ENCODE assay signal across 22 cellular contexts in genomic region chr3:194032828-194033435, GRCh38.
DNase-seq lines count a peak whose midpoint lies in the region; ATAC-seq and TF ChIP-seq lines count a peak whose summit lies in the region.
"Had no signal": no experiment of that assay in that cellular context is flagged by ENCODE, and none has a peak within 500 bp of the region (broad histone marks: within the 10 kb centered on the region; RNA-seq: fewer than 3 reads in every experiment).

No MANE protein-coding gene starts in this region.

- intact Hi-C loops in activated B cell treated with CpG ODN at 0.5 μM for 24 hours (cut with micrococcal nuclease), result loop anchor here (1.0 kb wide), 1 partner anchor 62 kb away; no protein-coding TSS in a partner anchor

- DNase-seq in GM06990 (ENCODE audit: extremely low read depth, insufficient read length), result peak; percentile 60
- DNase-seq in activated B cell treated with CpG ODN at 0.5 μM for 24 hours, result no peak
- DNase-seq in amniotic stem cell (lab: John Stamatoyannopoulos, UW), result no peak
- no peak for DNase-seq in NCI-H1048 (lab: John Stamatoyannopoulos, UW)
- DNase-seq in GM03348 (ENCODE audit: low spot score), result no peak
- DNase-seq: activated naive CD4-positive, alpha-beta T cell treated with anti-CD3 and anti-CD28 coated beads for 36 hours; activated T-cell treated with anti-CD3 and anti-CD28 coated beads, Interleukin-2, amount 50 U/mL, for 4 hours; anterior cingulate cortex; caudate nucleus; DMS53; gastrocnemius medialis; left cardiac atrium; NCI-H1694 treated with DMSO at 0.1 percent for 48 hours; NCI-H774; stimulated activated naive CD4-positive, alpha-beta T cell had no signal

- CTCF ChIA-PET in activated B cell treated with CpG ODN at 0.5 μM for 24 hours (lab: Charles Lee), result interaction anchor here (0.6 kb wide), 1 partner anchor 68 kb away, joined by 3 read pairs; no protein-coding TSS in a partner anchor

- TF ChIP-seq CTCF in GM06990 (IDR thresholded peaks at IDR 0.05; ENCODE audit: insufficient read depth, low read length, poor library complexity, severe bottlenecking) (no peak), activated B cell treated with CpG ODN at 0.5 μM for 24 hours (IDR thresholded peaks at IDR 0.05) (no peak), nephron (IDR thresholded peaks at IDR 0.05; ENCODE audit: unreplicated experiment in 3 of 3) (no peak)

- no peaks in the 10 kb centered on the region for H3K36me3 ChIP-seq in GM06990 (ENCODE audit: control insufficient read depth, insufficient read depth, low read length)
- H3K36me3 ChIP-seq in HUES6 (ENCODE audit: control insufficient read depth, insufficient read depth, low read length), result no peaks in the 10 kb centered on the region
- H3K36me3 ChIP-seq: gastrocnemius medialis, SJSA1 had no signal

- H3K4me3 Mint-ChIP-seq in activated B cell treated with CpG ODN at 0.5 μM for 24 hours (peak overlapping the region; percentile 36), nephron (no peak overlapping the region)
- H3K4me3 Mint-ChIP-seq: activated naive CD4-positive, alpha-beta T cell treated with anti-CD3 and anti-CD28 coated beads for 36 hours; activated T-cell treated with anti-CD3 and anti-CD28 coated beads, Interleukin-2, amount 50 U/mL, for 4 hours; natural killer cell treated with Interleukin-12 subunit alpha and Interleukin-12 subunit beta and Interleukin-15 and Interleukin-18, amount 100 ng/mL, for 72 hours had no signal

- H3K27ac Mint-ChIP-seq in activated B cell treated with CpG ODN at 0.5 μM for 24 hours (peak overlapping the region; percentile 9), nephron (peak overlapping the region; percentile 3 to 73 (median 72))
- H3K27ac Mint-ChIP-seq: activated naive CD4-positive, alpha-beta T cell treated with anti-CD3 and anti-CD28 coated beads for 36 hours; natural killer cell treated with Interleukin-12 subunit alpha and Interleukin-12 subunit beta and Interleukin-15 and Interleukin-18, amount 100 ng/mL, for 72 hours had no signal

- no peaks in the 10 kb centered on the region for H3K27me3 ChIP-seq in GM06990 (replicated peaks; ENCODE audit: control insufficient read depth, insufficient read depth, low read length)
- peaks cover 11% of the 10 kb centered on the region; the same call in 1 of the 2 replicates for H3K27me3 ChIP-seq in HUES6 (ENCODE audit: control insufficient read depth, insufficient read depth, low read length)
- H3K27me3 ChIP-seq: gastrocnemius medialis, SJSA1 had no signal

- no peaks in the 10 kb centered on the region for H3K9me3 Mint-ChIP-seq in activated B cell treated with CpG ODN at 0.5 μM for 24 hours
- no peaks in the 10 kb centered on the region for H3K9me3 Mint-ChIP-seq in nephron
- H3K9me3 Mint-ChIP-seq: activated naive CD4-positive, alpha-beta T cell treated with anti-CD3 and anti-CD28 coated beads for 36 hours; activated T-cell treated with anti-CD3 and anti-CD28 coated beads, Interleukin-2, amount 50 U/mL, for 4 hours; natural killer cell treated with Interleukin-12 subunit alpha and Interleukin-12 subunit beta and Interleukin-15 and Interleukin-18, amount 100 ng/mL, for 72 hours had no signal

- POLR2A ChIA-PET in activated B cell treated with CpG ODN at 0.5 μM for 24 hours (lab: Charles Lee), result interaction anchor here (0.6 to 1.5 kb wide), 5 partner anchors 14 to 375 kb away, joined by 3 to 8 read pairs (median 3); no protein-coding TSS in a partner anchor

- H3K27ac ChIP-seq in HUES6 (ENCODE audit: low read depth, low read length), result no peak overlapping the region
- H3K27ac ChIP-seq: gastrocnemius medialis, SJSA1 had no signal

- H3K9ac ChIP-seq in HUES6 (ENCODE audit: low read length), result peak overlapping the region; percentile 44

- H3K27me3 Mint-ChIP-seq in activated B cell treated with CpG ODN at 0.5 μM for 24 hours (no peaks in the 10 kb centered on the region), nephron (ENCODE audit: low read depth) (peaks cover 26% of the 10 kb centered on the region)

- 0 out of 2 replicates have a peak, but pooled peaks cover 2% of the 10 kb centered on the region for H3K9me3 ChIP-seq in HUES6 (ENCODE audit: control insufficient read depth, insufficient read depth, low read depth, low read length)
- H3K9me3 ChIP-seq: gastrocnemius medialis, SJSA1 had no signal

- ATAC-seq in activated B cell treated with CpG ODN at 0.5 μM for 24 hours (ENCODE audit: low read depth), result peak; percentile 70
- no peak for ATAC-seq in HG03342 (IDR thresholded peaks at IDR 0.05; ENCODE audit: unreplicated experiment)
- ATAC-seq: activated T-cell treated with anti-CD3 and anti-CD28 coated beads, Interleukin-2, amount 50 U/mL, for 4 hours; gastrocnemius medialis; HCT116; HepG2; left cardiac atrium; natural killer cell treated with Interleukin-12 subunit alpha and Interleukin-12 subunit beta and Interleukin-15 and Interleukin-18, amount 100 ng/mL, for 72 hours had no signal

- H3K4me1 Mint-ChIP-seq in activated B cell treated with CpG ODN at 0.5 μM for 24 hours, result peaks cover 67% of the 10 kb centered on the region
- H3K4me1 Mint-ChIP-seq in nephron, result peaks cover 56% of the 10 kb centered on the region

- H3K36me3 Mint-ChIP-seq in activated B cell treated with CpG ODN at 0.5 μM for 24 hours (ENCODE audit: low read depth) (no peaks in the 10 kb centered on the region), nephron (ENCODE audit: low read depth) (no peaks in the 10 kb centered on the region)
- H3K36me3 Mint-ChIP-seq: natural killer cell treated with Interleukin-12 subunit alpha and Interleukin-12 subunit beta and Interleukin-15 and Interleukin-18, amount 100 ng/mL, for 72 hours had no signal

- H3K4me1 ChIP-seq in HUES6 (ENCODE audit: control insufficient read depth, insufficient read depth, low read length), result peaks cover 26% of the 10 kb centered on the region
- H3K4me1 ChIP-seq: gastrocnemius medialis, SJSA1 had no signal

- H3K4me3 ChIP-seq in GM06990 (replicated peaks; ENCODE audit: low read depth, low read length), result no peak overlapping the region
- no peak overlapping the region for H3K4me3 ChIP-seq in HUES6 (ENCODE audit: low read depth, low read length)
- H3K4me3 ChIP-seq: gastrocnemius medialis, SJSA1 had no signal
